ENCODE assay signal across 18 cellular contexts in the genomic region with DNA sequence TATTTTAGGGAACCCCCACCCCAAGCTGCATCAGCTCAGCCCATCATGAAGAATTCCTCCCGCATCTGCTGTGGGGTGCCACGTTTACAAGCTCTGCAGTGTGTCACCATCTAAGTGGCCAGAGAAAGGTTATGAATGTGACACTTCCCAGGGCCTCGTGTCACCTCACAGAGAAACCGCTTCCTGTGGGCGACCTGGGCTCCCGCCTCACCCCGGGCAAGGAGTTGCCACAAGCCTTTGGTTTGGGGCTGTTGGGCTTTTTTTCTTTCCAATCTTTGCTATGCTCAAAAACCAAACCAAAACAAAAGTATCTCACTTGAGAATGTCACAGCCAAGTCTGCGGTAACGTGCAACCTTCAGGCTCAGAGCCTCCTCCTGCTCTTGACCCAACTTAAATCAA.
DNase-seq lines count a peak whose midpoint lies in the region; ATAC-seq and TF ChIP-seq lines count a peak whose summit lies in the region.
"Had no signal": no experiment of that assay in that cellular context is flagged by ENCODE, and none has a peak within 500 bp of the region (broad histone marks: within the 10 kb centered on the region; RNA-seq: fewer than 3 reads in every experiment).

No MANE protein-coding gene starts in this region.

- no peak overlapping the region for H3K4me3 ChIP-seq in lower lobe of right lung
- H3K4me3 ChIP-seq: GM23338 had no signal

- H3K36me3 Mint-ChIP-seq in activated CD8-positive, alpha-beta T cell treated with anti-CD3 and anti-CD28 coated beads, Interleukin-2, amount 10 ng/mL, durations not matched to agents 7 days and 5 days (ENCODE audit: low read depth): no peaks in the 10 kb centered on the region
- peaks cover 0 to 4% (median 0%) of the 10 kb centered on the region in 3 donors for H3K36me3 Mint-ChIP-seq in immature natural killer cell

- peak; percentile 37 for DNase-seq in stimulated activated CD4-positive, alpha-beta T cell treated with anti-CD3 and anti-CD28 coated beads, Interleukin-15, amount 100 ng/mL, for 24 hours
- no peak for DNase-seq in stimulated activated CD4-positive, alpha-beta T cell treated with anti-CD3 and anti-CD28 coated beads, Interleukin-12 subunit alpha, Interleukin-12 subunit beta, amount 100 ng/mL, for 4 hours
- peak; percentile 68 for DNase-seq in activated CD8-positive, alpha-beta T cell treated with anti-CD3 and anti-CD28 coated beads, Interleukin-2, amount 10 ng/mL, durations not matched to agents 7 days and 5 days
- DNase-seq in immature natural killer cell (peak; percentile 79 to 83 (median 83)), SK-N-DZ (ENCODE audit: low spot score) (no peak), NCI-H510A (lab: John Stamatoyannopoulos, UW) (no peak), lower lobe of right lung (no peak)
- DNase-seq: AML-193, anterior cingulate cortex, EL, endodermal cell, head of caudate nucleus, left ventricle myocardium superior, NCI-H1694, NCI-H226, nucleus accumbens, substantia nigra had no signal

- H3K4me1 ChIP-seq in lower lobe of right lung: no peaks in the 10 kb centered on the region

- H3K27me3 ChIP-seq in lower lobe of right lung (ENCODE audit: low read depth): peaks cover 5% of the 10 kb centered on the region

- H3K27ac Mint-ChIP-seq in activated CD8-positive, alpha-beta T cell treated with anti-CD3 and anti-CD28 coated beads, Interleukin-2, amount 10 ng/mL, durations not matched to agents 7 days and 5 days: no peak overlapping the region
- H3K27ac Mint-ChIP-seq in immature natural killer cell: peak overlapping the region; percentile 9 to 85 (median 56)
- H3K27ac Mint-ChIP-seq: endodermal cell, GM23338 had no signal

- intact Hi-C loops in lower lobe of right lung (cut with DNase I): no loop called here

- CTCF ChIA-PET in activated CD8-positive, alpha-beta T cell treated with anti-CD3 and anti-CD28 coated beads, Interleukin-2, amount 10 ng/mL, durations not matched to agents 7 days and 5 days (lab: Charles Lee): no interaction called here

- no peak overlapping the region for H3K4me3 Mint-ChIP-seq in activated CD8-positive, alpha-beta T cell treated with anti-CD3 and anti-CD28 coated beads, Interleukin-2, amount 10 ng/mL, durations not matched to agents 7 days and 5 days
- H3K4me3 Mint-ChIP-seq in immature natural killer cell: peak overlapping the region; percentile 47 to 75 (median 59)
- H3K4me3 Mint-ChIP-seq: endodermal cell, GM23338 had no signal

- no peaks in the 10 kb centered on the region for H3K9me3 ChIP-seq in lower lobe of right lung

- H3K27me3 Mint-ChIP-seq in activated CD8-positive, alpha-beta T cell treated with anti-CD3 and anti-CD28 coated beads, Interleukin-2, amount 10 ng/mL, durations not matched to agents 7 days and 5 days (ENCODE audit: low read depth): peaks cover 13% of the 10 kb centered on the region
- H3K27me3 Mint-ChIP-seq in immature natural killer cell (ENCODE audit: low read depth in 3 of 3): peaks cover 16 to 31% (median 20%) of the 10 kb centered on the region in 3 donors

- H3K4me1 Mint-ChIP-seq in activated CD8-positive, alpha-beta T cell treated with anti-CD3 and anti-CD28 coated beads, Interleukin-2, amount 10 ng/mL, durations not matched to agents 7 days and 5 days (ENCODE audit: low read depth): peaks cover 12% of the 10 kb centered on the region
- peaks cover 42 to 50% of the 10 kb centered on the region in 2 donors for H3K4me1 Mint-ChIP-seq in immature natural killer cell
- H3K4me1 Mint-ChIP-seq: endodermal cell had no signal

- H3K27ac ChIP-seq in lower lobe of right lung: no peak overlapping the region

- no peaks in the 10 kb centered on the region for H3K9me3 Mint-ChIP-seq in activated CD8-positive, alpha-beta T cell treated with anti-CD3 and anti-CD28 coated beads, Interleukin-2, amount 10 ng/mL, durations not matched to agents 7 days and 5 days (ENCODE audit: insufficient read depth)
- no peaks in the 10 kb centered on the region for H3K9me3 Mint-ChIP-seq in immature natural killer cell
- H3K9me3 Mint-ChIP-seq: endodermal cell, GM23338 had no signal

- no peaks in the 10 kb centered on the region for H3K36me3 ChIP-seq in lower lobe of right lung

- peak; percentile 75 for ATAC-seq in activated CD8-positive, alpha-beta T cell treated with anti-CD3 and anti-CD28 coated beads, Interleukin-2, amount 10 ng/mL, durations not matched to agents 7 days and 5 days
- no peak for ATAC-seq in lower lobe of right lung
- ATAC-seq: GM23338, left ventricle myocardium superior had no signal

- POLR2A ChIA-PET in activated CD8-positive, alpha-beta T cell treated with anti-CD3 and anti-CD28 coated beads, Interleukin-2, amount 10 ng/mL, durations not matched to agents 7 days and 5 days (lab: Charles Lee): no interaction called here

- no peak for TF ChIP-seq CTCF in lower lobe of right lung (IDR thresholded peaks at IDR 0.05)

Comparison
In these comparisons a context has a peak if more than half of its experiments do, and no peak if none do; other contexts are left out.
1. DNase-seq: peak in stimulated activated CD4-positive, alpha-beta T cell treated with anti-CD3 and anti-CD28 coated beads, Interleukin-15, amount 100 ng/mL, for 24 hours (single experiment), activated CD8-positive, alpha-beta T cell treated with anti-CD3 and anti-CD28 coated beads, Interleukin-2, amount 10 ng/mL, durations not matched to agents 7 days and 5 days (single experiment) and immature natural killer cell (3 of 3); none in stimulated activated CD4-positive, alpha-beta T cell treated with anti-CD3 and anti-CD28 coated beads, Interleukin-12 subunit alpha, Interleukin-12 subunit beta, amount 100 ng/mL, for 4 hours (single experiment), SK-N-DZ (single experiment), NCI-H510A (single experiment) and lower lobe of right lung (single experiment).